In the genomic region with DNA sequence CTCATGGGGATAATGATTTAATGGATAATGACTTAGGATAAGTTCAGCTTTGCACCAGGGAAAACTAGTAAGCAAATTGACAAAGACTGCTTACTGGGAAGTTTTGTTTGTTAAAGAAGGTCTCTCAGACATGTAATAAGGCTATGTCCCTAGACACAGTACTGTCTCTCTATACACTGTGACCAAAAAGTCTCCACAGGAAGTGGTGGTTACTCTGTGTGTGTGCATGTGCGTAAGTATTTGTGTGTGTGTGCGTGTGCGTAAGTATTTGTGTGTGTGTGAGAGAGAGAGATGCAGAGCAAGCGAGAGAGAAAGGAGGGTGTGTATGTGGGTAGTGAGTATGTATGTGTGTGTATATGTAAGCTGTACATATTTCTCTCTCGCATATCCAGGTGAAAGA, we compare ENCODE assay signal across 16 cellular contexts.
DNase-seq lines count a peak whose midpoint lies in the region; ATAC-seq, FAIRE-seq and TF ChIP-seq lines count a peak whose summit lies in the region.
"Had no signal": no experiment of that assay in that cellular context is flagged by ENCODE, and none has a peak within 500 bp of the region (broad histone marks: within the 10 kb centered on the region; RNA-seq: fewer than 3 reads in every experiment).

No MANE protein-coding gene starts in this region.

- H3K4me3 Mint-ChIP-seq in Calu3 (ENCODE audit: low read depth, unreplicated experiment) = no peak overlapping the region
- no peak overlapping the region for H3K4me3 Mint-ChIP-seq in H9

- ATAC-seq in HG03175 (IDR thresholded peaks at IDR 0.05; ENCODE audit: unreplicated experiment) = no peak

- TF ChIP-seq RAD21 in H1 (IDR thresholded peaks at IDR 0.05 in 1 of 2, conservative IDR thresholded peaks at IDR 0.05 in 1 of 2; ENCODE audit: low read depth in 2 of 2, low read length in 2 of 2) = no peak

- H3K9me3 ChIP-seq in H9 (ENCODE audit: control insufficient read depth, low read depth, low read length) = no peaks in the 10 kb centered on the region
- no peaks in the 10 kb centered on the region for H3K9me3 ChIP-seq in H1 (ENCODE audit: insufficient read depth in 2 of 2, low read depth in 1 of 2, low read length in 1 of 2)
- H3K9me3 ChIP-seq in neuronal stem cell (replicated peaks in 1 of 2; ENCODE audit: control insufficient read depth in 2 of 2, insufficient read depth in 1 of 2, low read depth in 1 of 2, low read length in 2 of 2) = peaks cover 0 to 3% of the 10 kb centered on the region in 2 donors
- H3K9me3 ChIP-seq: BE2C had no signal

- H3K9ac ChIP-seq in H9 (ENCODE audit: extremely low read depth, insufficient read length, low read length) (peak overlapping the region; percentile 26), H1 (replicated peaks in 1 of 4; ENCODE audit: extremely low read depth in 1 of 4, low read depth in 3 of 4, low read length in 3 of 4) (no peak overlapping the region), neuronal stem cell (ENCODE audit: low read depth, low read length, poor library complexity) (peak overlapping the region; percentile 61)
- H3K9ac ChIP-seq: KMS-11 had no signal

- no peak overlapping the region for H3K23ac ChIP-seq in H9 (ENCODE audit: insufficient read length, low read depth, low read length)
- no peak overlapping the region for H3K23ac ChIP-seq in H1 (ENCODE audit: insufficient read length)
- no peak overlapping the region for H3K23ac ChIP-seq in neuronal stem cell (ENCODE audit: low read depth, low read length, poor library complexity)

- no peak overlapping the region for H3K14ac ChIP-seq in H9 (ENCODE audit: insufficient read depth, low read length)
- no peak overlapping the region for H3K14ac ChIP-seq in H1 (ENCODE audit: insufficient read length)
- H3K14ac ChIP-seq in neuronal stem cell (ENCODE audit: low read length) = no peak overlapping the region

- H3K79me1 ChIP-seq in H9 (ENCODE audit: insufficient read depth, low read depth, low read length, poor library complexity, severe bottlenecking) (no peaks in the 10 kb centered on the region), H1 (ENCODE audit: low read depth, low read length) (no peaks in the 10 kb centered on the region), neuronal stem cell (ENCODE audit: low read depth, low read length) (no peaks in the 10 kb centered on the region)

- intact Hi-C loops in Calu3 (cut with micrococcal nuclease; ENCODE audit: unreplicated experiment) = no loop called here

- TF ChIP-seq EP300 in H1 (IDR thresholded peaks at IDR 0.05; ENCODE audit: borderline replicate concordance in 1 of 2, low read depth in 2 of 2, low read length in 2 of 2) = no peak

- H2BK5ac ChIP-seq in H9 (ENCODE audit: insufficient read length, low read length) (no peak overlapping the region), H1 (ENCODE audit: low read depth, low read length) (no peak overlapping the region), neuronal stem cell (ENCODE audit: low read length) (no peak overlapping the region)

- H2AK5ac ChIP-seq in H9 (ENCODE audit: insufficient read length, low read length) (no peak overlapping the region), H1 (ENCODE audit: low read depth, low read length) (no peak overlapping the region), neuronal stem cell (ENCODE audit: low read depth, low read length) (no peak overlapping the region)

- H3K27ac Mint-ChIP-seq in Calu3 (ENCODE audit: unreplicated experiment) (peak overlapping the region; percentile 20), H9 (no peak overlapping the region)

- H2BK15ac ChIP-seq in H9 (ENCODE audit: low read depth, low read length) = no peak overlapping the region
- no peak overlapping the region for H2BK15ac ChIP-seq in H1 (ENCODE audit: low read length)
- H2BK15ac ChIP-seq in neuronal stem cell (ENCODE audit: low read length) = no peak overlapping the region

- no peak for TF ChIP-seq POLR2A in H1 (IDR thresholded peaks at IDR 0.05; ENCODE audit: control extremely low read depth in 1 of 2, low read depth in 2 of 2, low read length in 2 of 2)

- POLR2A ChIA-PET in H1 (lab: Charles Lee; ENCODE audit: partially characterized antibody) = no interaction called here

- no peaks in the 10 kb centered on the region for H3K4me1 ChIP-seq in H9 (ENCODE audit: insufficient read depth, low read length)
- no peaks in the 10 kb centered on the region for H3K4me1 ChIP-seq in H1 (replicated peaks in 1 of 4; ENCODE audit: control insufficient read depth in 3 of 4, insufficient read depth in 4 of 4, low read length in 3 of 4)
- peaks cover 0 to 4% of the 10 kb centered on the region in 2 donors for H3K4me1 ChIP-seq in neuronal stem cell (ENCODE audit: control insufficient read depth in 2 of 2, insufficient read depth in 1 of 2, low read depth in 1 of 2, low read length in 2 of 2)
- H3K4me1 ChIP-seq: BE2C had no signal

- H2BK20ac ChIP-seq in H9 (ENCODE audit: low read depth, low read length, poor library complexity, severe bottlenecking) (no peak overlapping the region), H1 (ENCODE audit: low read length) (no peak overlapping the region)

- peaks cover 5% of the 10 kb centered on the region for H3K36me3 Mint-ChIP-seq in Calu3 (ENCODE audit: insufficient read depth, unreplicated experiment)
- no peaks in the 10 kb centered on the region for H3K36me3 Mint-ChIP-seq in H9 (ENCODE audit: insufficient read depth in 1 of 3, low read depth in 3 of 3)

- H3K9me3 Mint-ChIP-seq in Calu3 (ENCODE audit: low read depth, unreplicated experiment) (no peaks in the 10 kb centered on the region), H9 (no peaks in the 10 kb centered on the region)

- H3K27me3 ChIP-seq in H9 (ENCODE audit: insufficient read depth, low read length) (no peaks in the 10 kb centered on the region), H1 (replicated peaks in 1 of 4; ENCODE audit: control insufficient read depth in 3 of 4, extremely low read depth in 1 of 4, insufficient read depth in 3 of 4, low read length in 3 of 4) (no peaks in the 10 kb centered on the region), neuronal stem cell (ENCODE audit: control insufficient read depth in 3 of 3, insufficient read depth in 3 of 3, low read depth in 1 of 3, low read length in 3 of 3) (no peaks in the 10 kb centered on the region)
- H3K27me3 ChIP-seq: BE2C had no signal

- CTCF ChIA-PET in Calu3 (lab: Charles Lee) = no interaction called here
- CTCF ChIA-PET in H1 (lab: Charles Lee; ENCODE audit: partially characterized antibody) = interaction anchor here (0.9 to 2.6 kb wide), 5 partner anchors 11 to 337 kb away, joined by 3 to 11 read pairs (median 5); no protein-coding TSS in a partner anchor

- BruUV-seq in Calu3 (replicated peaks; lab: Mats Ljungman, UMichigan) = no TSS peak

- no peak overlapping the region for H4K91ac ChIP-seq in H9 (ENCODE audit: insufficient read length, low read depth, low read length)
- H4K91ac ChIP-seq in H1 (replicated peaks; ENCODE audit: insufficient read length, low read length) = no peak overlapping the region
- H4K91ac ChIP-seq in neuronal stem cell (ENCODE audit: low read depth, low read length, poor library complexity) = no peak overlapping the region

- no peak overlapping the region for H4K8ac ChIP-seq in H9 (replicated peaks; ENCODE audit: insufficient read length, low read depth, low read length)
- H4K8ac ChIP-seq in H1 (ENCODE audit: extremely low read depth, insufficient read depth, low read length) = no peak overlapping the region
- no peak overlapping the region for H4K8ac ChIP-seq in neuronal stem cell (ENCODE audit: low read depth, low read length)

- H3K23me2 ChIP-seq in H9 (ENCODE audit: insufficient read length, low read depth, low read length, poor library complexity, severe bottlenecking) = no peaks in the 10 kb centered on the region
- H3K23me2 ChIP-seq in H1 (ENCODE audit: low read depth, low read length) = no peaks in the 10 kb centered on the region

- H3K79me2 ChIP-seq in H9 (ENCODE audit: insufficient read depth, low read length) (no peaks in the 10 kb centered on the region), H1 (ENCODE audit: control insufficient read depth in 1 of 2, insufficient read depth in 2 of 2, low read length in 2 of 2) (no peaks in the 10 kb centered on the region)

- DNase-seq in Calu3 = no peak
- DNase-seq in H9 = no peak
- DNase-seq in H1 (ENCODE audit: low read depth in 1 of 2, low spot score in 2 of 2) = no peak
- no peak for DNase-seq in neuronal stem cell (ENCODE audit: low spot score)
- no peak for DNase-seq in NCI-H526 (lab: John Stamatoyannopoulos, UW)
- DNase-seq in CD1c-positive myeloid dendritic cell (ENCODE audit: extremely low spot score) = no peak
- DNase-seq: DMS 273 treated with DMSO at 0.1 percent for 48 hours, MM.1S, NCI-H187 treated with DMSO at 0.1 percent for 48 hours, NCI-H446, NCI-H748 treated with DMSO at 0.1 percent for 48 hours had no signal

- H2BK12ac ChIP-seq in H9 (ENCODE audit: insufficient read length, low read depth, low read length) (no peak overlapping the region), H1 (ENCODE audit: low read depth, low read length) (no peak overlapping the region), neuronal stem cell (ENCODE audit: low read length) (no peak overlapping the region)

- H3K4me3 ChIP-seq in H1 (ENCODE audit: extremely low read depth in 1 of 4, insufficient read depth in 2 of 4, low read depth in 3 of 4, low read length in 4 of 4) (no peak overlapping the region), neuronal stem cell (ENCODE audit: low read length in 2 of 2) (no peak overlapping the region)

- H3K27me3 Mint-ChIP-seq in Calu3 (ENCODE audit: unreplicated experiment) (no peaks in the 10 kb centered on the region), H9 (ENCODE audit: low read depth) (no peaks in the 10 kb centered on the region)

- no peak for FAIRE-seq in H1 (lab: Jason Lieb, UNC)
- FAIRE-seq: GM18507 had no signal

- no peak overlapping the region for H4K5ac ChIP-seq in H9 (ENCODE audit: insufficient read length, low read depth, low read length)
- H4K5ac ChIP-seq in H1 (ENCODE audit: insufficient read length, low read depth, low read length) = no peak overlapping the region

- H2AFZ ChIP-seq in H9 (ENCODE audit: low read length) = no peak overlapping the region
- H2AFZ ChIP-seq in H1 (ENCODE audit: low read length) = no peak overlapping the region
- H2AFZ ChIP-seq in neuronal stem cell (ENCODE audit: low read length) = no peak overlapping the region

- no peaks in the 10 kb centered on the region for H3K36me3 ChIP-seq in H1 (ENCODE audit: control insufficient read depth in 2 of 4, insufficient read depth in 4 of 4, low read length in 3 of 4)
- peaks cover 0 to 1% of the 10 kb centered on the region in 2 donors for H3K36me3 ChIP-seq in neuronal stem cell (replicated peaks in 1 of 2; ENCODE audit: control insufficient read depth in 2 of 2, insufficient read depth in 2 of 2, low read length in 2 of 2)
- H3K36me3 ChIP-seq: BE2C had no signal

- H3K56ac ChIP-seq in H9 (ENCODE audit: insufficient read length, low read depth, low read length) = no peak overlapping the region
- H3K56ac ChIP-seq in H1 (replicated peaks; ENCODE audit: insufficient read length, low read depth, low read length) = peak overlapping the region; percentile 33

- no peak overlapping the region for H3T11ph ChIP-seq in H9 (ENCODE audit: low read length)

- H3K27ac ChIP-seq in H9 (ENCODE audit: insufficient read length, low read depth, low read length) (no peak overlapping the region), H1 (ENCODE audit: low read depth, low read length) (no peak overlapping the region), neuronal stem cell (replicated peaks; ENCODE audit: low read length) (no peak overlapping the region)
- H3K27ac ChIP-seq: HL-60, KMS-11 had no signal

- WGBS in H9 (ENCODE audit: extremely low coverage, insufficient read length, low lambda C conversion rate) = 100% methylated on average over 3 of the region's 5 CpGs
- WGBS in H1 (ENCODE audit: extremely low coverage in 1 of 2, insufficient coverage in 1 of 2, insufficient read length in 1 of 2, insufficient replicate concordance in 2 of 2, low coverage in 1 of 2, low lambda C conversion rate in 2 of 2, missing lambda C conversion rate in 1 of 2), 2 experiments = 89 to 100% methylated on average over 3 to 5 of the region's 5 CpGs
- WGBS in neuronal stem cell (ENCODE audit: extremely low coverage in 2 of 2, insufficient read length in 2 of 2, insufficient replicate concordance in 1 of 2), 2 donors = 100% methylated on average over 2 to 4 of the region's 5 CpGs

- no peak overlapping the region for H3K18ac ChIP-seq in H9 (ENCODE audit: insufficient read length, low read depth, low read length)
- H3K18ac ChIP-seq in H1 (ENCODE audit: extremely low read depth, low read length) = no peak overlapping the region
- no peak overlapping the region for H3K18ac ChIP-seq in neuronal stem cell (ENCODE audit: low read length)

- TF ChIP-seq CTCF in Calu3 (IDR thresholded peaks at IDR 0.05; ENCODE audit: unreplicated experiment) = no peak
- no peak for TF ChIP-seq CTCF in H9 (conservative IDR thresholded peaks at IDR 0.05)
- no peak for TF ChIP-seq CTCF in H1 (IDR thresholded peaks at IDR 0.05; ENCODE audit: control extremely low read depth in 1 of 3, insufficient read depth in 1 of 3, low read depth in 1 of 3, low read length in 3 of 3)

- H2BK120ac ChIP-seq in H9 (ENCODE audit: low read depth, low read length, poor library complexity, severe bottlenecking) (no peak overlapping the region), H1 (replicated peaks; ENCODE audit: low read depth, low read length) (no peak overlapping the region), neuronal stem cell (ENCODE audit: low read depth, low read length) (no peak overlapping the region)

- H3K4me1 Mint-ChIP-seq in Calu3 (ENCODE audit: low read depth, unreplicated experiment) (peaks cover 43% of the 10 kb centered on the region), H9 (peaks cover 0 to 3% of the 10 kb centered on the region in 2 experiments; a peak in 1 of 4 replicates)

- H3K4ac ChIP-seq in H9 (ENCODE audit: low read depth, low read length) = no peak overlapping the region
- no peak overlapping the region for H3K4ac ChIP-seq in H1 (replicated peaks; ENCODE audit: insufficient read length, low read depth, low read length)
- no peak overlapping the region for H3K4ac ChIP-seq in neuronal stem cell (ENCODE audit: low read length)

- no peaks in the 10 kb centered on the region for H4K20me1 ChIP-seq in H9 (ENCODE audit: control insufficient read depth, insufficient read depth, insufficient read length)
- H4K20me1 ChIP-seq in H1 (replicated peaks in 1 of 2; ENCODE audit: control insufficient read depth in 1 of 2, insufficient read depth in 2 of 2, low read length in 2 of 2) = no peaks in the 10 kb centered on the region

- H3K4me2 ChIP-seq in H9 (ENCODE audit: insufficient read depth, insufficient read length, low read length) = no peak overlapping the region
- H3K4me2 ChIP-seq in H1 (ENCODE audit: insufficient read depth in 1 of 2, low read depth in 2 of 2, low read length in 2 of 2) = no peak overlapping the region
- H3K4me2 ChIP-seq in neuronal stem cell (ENCODE audit: insufficient read depth, low read length, poor library complexity, severe bottlenecking) = no peak overlapping the region
- H3K4me2 ChIP-seq: KMS-11 had no signal

Comparison
In these comparisons a context has a peak if more than half of its experiments do, and no peak if none do; other contexts are left out.
1. H3K9ac ChIP-seq: peak in H9 (single experiment) and neuronal stem cell (single experiment); none in H1 (0 of 4).